In genomic region chr6:45967363-45967762, GRCh38 we compare ENCODE assay signal across 19 cellular contexts. TPM values are rescaled to one million over a fixed set of nuclear protein-coding genes. Genes with fewer than 3 reads are reported as not detected.
"Had no signal": no experiment of that assay in that cellular context is flagged by ENCODE, and none has a peak within 500 bp of the region (broad histone marks: within the 10 kb centered on the region; RNA-seq: fewer than 3 reads in every experiment).

No MANE protein-coding gene starts in this region.

- H3K4me1 ChIP-seq: parathyroid adenoma, prostate gland, suprapubic skin had no signal

- H3K36me3 ChIP-seq: prostate gland, suprapubic skin, thyroid gland, upper lobe of left lung, vagina had no signal

- ATAC-seq: left colon had no signal

- H3K27ac ChIP-seq: coronary artery, hepatocyte, parathyroid adenoma, prostate gland, suprapubic skin, upper lobe of left lung, vagina had no signal

- H3K27me3 ChIP-seq: hepatocyte, suprapubic skin, thyroid gland, upper lobe of left lung, vagina had no signal

- H3K4me3 Mint-ChIP-seq: nephron progenitor cell had no signal

- H3K27ac Mint-ChIP-seq: nephron progenitor cell had no signal

- DNase-seq: central memory CD4-positive, alpha-beta T cell; effector CD4-positive, alpha-beta T cell; glutamatergic neuron; kidney; left colon; midbrain; nephron progenitor cell; stimulated activated CD4-positive, alpha-beta T cell treated with anti-CD3 and anti-CD28 coated beads, Interleukin-2, amount 100 ng/mL, for 48 hours; stimulated activated naive CD8-positive, alpha-beta T cell treated with anti-CD3 and anti-CD28 coated beads, Interleukin-15, Interleukin-2, amounts not matched to agents 100 U/mL and 50 U/mL, for 24 hours; thyroid gland had no signal

- H3K9me3 Mint-ChIP-seq: nephron progenitor cell had no signal

- H3K4me3 ChIP-seq: coronary artery, hepatocyte, prostate gland, suprapubic skin, thyroid gland, upper lobe of left lung, vagina had no signal

- H3K9me3 ChIP-seq: prostate gland, suprapubic skin, thyroid gland, vagina had no signal

RNA-seq across cellular contexts. Expression of gene CLIC5, which starts 48.3 kb away (rescaled TPM):
- total RNA-seq: chondrocyte, fibroblast of lung had no signal
